Comparison of ENCODE assay signal across 1 cellular context in the genomic region with DNA sequence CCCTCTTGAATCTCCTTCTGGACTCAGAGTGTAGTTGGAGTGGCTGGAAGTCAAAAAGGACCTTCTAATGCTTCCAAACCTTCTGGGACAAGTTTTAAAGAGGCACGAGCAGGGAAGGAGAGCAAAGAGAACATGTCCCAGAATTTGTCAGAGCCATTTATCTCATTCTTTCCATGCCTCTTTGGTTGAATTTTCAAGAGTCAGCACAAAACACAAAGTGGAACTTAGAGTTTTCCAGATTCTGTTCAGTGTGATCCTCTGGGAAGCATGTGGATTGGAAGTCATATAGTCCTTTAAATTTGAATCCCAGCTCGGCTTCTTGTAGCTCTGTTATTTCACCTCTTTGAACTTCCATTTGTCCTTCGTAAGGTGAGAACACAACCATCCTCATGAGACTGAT.
A peak's percentile ranks its signal among the peaks of the same experiment; 100 is the strongest.
TF ChIP-seq lines count a peak whose summit lies in the region.

No MANE protein-coding gene starts in this region.

TF ChIP-seq in K562, 482 proteins besides CTCF, POLR2A, EP300 and RAD21 (continued from another document):
- TF ChIP-seq ZNF518B (CRISPR knock-in tag; IDR thresholded peaks at IDR 0.05) (no peak), CREB1 (IDR thresholded peaks at IDR 0.05) (no peak), CREB1 (CRISPR knock-in tag; IDR thresholded peaks at IDR 0.05) (no peak), MAFG (tag; conservative IDR thresholded peaks at IDR 0.05) (peak; percentile 49; the same call in 1 of the 2 replicates)
